18 cellular contexts compared by ENCODE assay signal in the genomic region with DNA sequence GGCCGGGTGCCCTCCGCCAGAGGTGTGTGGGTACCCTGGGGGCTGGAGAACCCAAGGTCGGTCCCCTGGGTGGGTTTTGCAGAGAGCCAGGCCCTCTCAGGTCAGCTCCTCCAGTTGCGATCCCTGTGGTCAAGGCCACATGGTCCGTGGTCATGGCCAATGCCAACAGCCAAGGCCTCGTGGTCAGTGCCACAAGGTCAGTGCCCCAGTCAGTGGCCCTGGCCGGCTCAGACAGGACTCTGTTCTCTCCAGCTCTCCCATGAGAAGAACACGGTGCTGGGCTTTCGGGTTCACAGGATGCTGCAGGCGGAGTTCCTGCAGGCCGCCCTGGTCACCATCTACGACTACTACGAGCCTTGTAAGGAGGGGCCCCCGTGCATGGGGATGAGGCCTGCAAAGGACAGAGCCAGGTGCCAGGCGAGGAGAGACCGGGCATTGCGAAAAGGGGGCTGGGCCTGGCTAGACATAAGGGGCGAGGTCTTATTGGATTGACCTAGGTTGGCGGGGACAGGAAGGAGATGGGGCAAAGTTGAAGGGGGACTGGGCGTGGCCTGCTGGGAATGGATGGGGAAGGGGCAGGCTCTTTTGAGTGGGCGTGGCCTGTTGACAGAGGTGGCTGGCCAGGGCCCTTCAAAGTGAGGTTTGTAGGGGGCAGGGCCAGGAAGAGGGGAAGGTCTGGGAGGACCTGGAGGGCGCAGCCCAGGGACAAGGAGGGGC. TPM values are rescaled to one million over a fixed set of nuclear protein-coding genes. Genes with fewer than 3 reads are reported as not detected.
"Had no signal": no experiment of that assay in that cellular context is flagged by ENCODE, and none has a peak within 500 bp of the region (broad histone marks: within the 10 kb centered on the region; RNA-seq: fewer than 3 reads in every experiment).

No MANE protein-coding gene starts in this region.

- H3K27me3 Mint-ChIP-seq: activated T-helper 17 cell treated with anti-CD3 and anti-CD28 coated beads, Interleukin-2, amount 50 U/mL, for 72 hours had no signal

- ATAC-seq: activated naive CD8-positive, alpha-beta T cell treated with anti-CD3 and anti-CD28 coated beads, Interleukin-2, amount 50 U/mL, for 24 hours; activated T-helper 17 cell treated with anti-CD3 and anti-CD28 coated beads, Interleukin-2, amount 50 U/mL, for 72 hours; naive thymus-derived CD4-positive, alpha-beta T cell; stimulated activated memory B cell treated with anti-CD40 and anti-IgM and Interleukin-4, amounts not matched to agents 10 μg/mL and 1 μg/mL and 100 μg/mL, for 72 hours; T-cell had no signal

- H3K36me3 ChIP-seq: heart left ventricle, neutrophil, tibial artery had no signal

- H3K27ac Mint-ChIP-seq: activated naive CD4-positive, alpha-beta T cell treated with anti-CD3 and anti-CD28 coated beads for 36 hours; activated naive CD8-positive, alpha-beta T cell treated with anti-CD3 and anti-CD28 coated beads, Interleukin-2, amount 50 U/mL, for 24 hours; activated T-helper 17 cell treated with anti-CD3 and anti-CD28 coated beads, Interleukin-2, amount 50 U/mL, for 72 hours; naive thymus-derived CD4-positive, alpha-beta T cell; stimulated activated memory B cell treated with anti-CD40 and anti-IgM and Interleukin-4, amounts not matched to agents 10 μg/mL and 1 μg/mL and 100 μg/mL, for 72 hours; T-cell had no signal

- H3K4me3 Mint-ChIP-seq: activated naive CD4-positive, alpha-beta T cell treated with anti-CD3 and anti-CD28 coated beads for 36 hours; activated naive CD8-positive, alpha-beta T cell treated with anti-CD3 and anti-CD28 coated beads, Interleukin-2, amount 50 U/mL, for 24 hours; activated T-helper 17 cell treated with anti-CD3 and anti-CD28 coated beads, Interleukin-2, amount 50 U/mL, for 72 hours; naive thymus-derived CD4-positive, alpha-beta T cell; stimulated activated memory B cell treated with anti-CD40 and anti-IgM and Interleukin-4, amounts not matched to agents 10 μg/mL and 1 μg/mL and 100 μg/mL, for 72 hours; T-cell had no signal

- H3K4me3 ChIP-seq: heart left ventricle, tibial artery had no signal

- H3K9me3 ChIP-seq: neutrophil had no signal

- FAIRE-seq: astrocyte, frontal cortex, islet of Langerhans, urothelium cell line had no signal

- H3K4me1 Mint-ChIP-seq: activated naive CD8-positive, alpha-beta T cell treated with anti-CD3 and anti-CD28 coated beads, Interleukin-2, amount 50 U/mL, for 24 hours; stimulated activated memory B cell treated with anti-CD40 and anti-IgM and Interleukin-4, amounts not matched to agents 10 μg/mL and 1 μg/mL and 100 μg/mL, for 72 hours had no signal

- DNase-seq: activated CD4-positive, CD25-positive, alpha-beta regulatory T cell treated with anti-CD3 and anti-CD28 coated beads, Interleukin-2, amount 50 U/mL, for 72 hours; activated naive CD4-positive, alpha-beta T cell treated with anti-CD3 and anti-CD28 coated beads for 36 hours; activated naive CD8-positive, alpha-beta T cell treated with anti-CD3 and anti-CD28 coated beads, Interleukin-2, amount 50 U/mL, for 24 hours; heart left ventricle; mammary epithelial cell; naive thymus-derived CD4-positive, alpha-beta T cell; retina; stimulated activated CD4-positive, alpha-beta T cell treated with anti-CD3 and anti-CD28 coated beads, Interleukin-2, amount 100 ng/mL, for 48 hours; T-cell; T-helper 9 cell; tibial artery had no signal

- H3K4me1 ChIP-seq: heart left ventricle, tibial artery had no signal

- H3K27ac ChIP-seq: heart left ventricle, neutrophil, tibial artery had no signal

- H3K9me3 Mint-ChIP-seq: activated naive CD8-positive, alpha-beta T cell treated with anti-CD3 and anti-CD28 coated beads, Interleukin-2, amount 50 U/mL, for 24 hours; activated T-helper 17 cell treated with anti-CD3 and anti-CD28 coated beads, Interleukin-2, amount 50 U/mL, for 72 hours had no signal

- H3K36me3 Mint-ChIP-seq: stimulated activated memory B cell treated with anti-CD40 and anti-IgM and Interleukin-4, amounts not matched to agents 10 μg/mL and 1 μg/mL and 100 μg/mL, for 72 hours; T-cell had no signal

RNA-seq across cellular contexts. Expression of a gene that starts 31.6 kb away (rescaled TPM):
- total RNA-seq: astrocyte, frontal cortex, mammary epithelial cell had no signal
